Comparison of ENCODE assay signal across 24 cellular contexts in genomic region chr15:99628374-99629001, GRCh38.
A peak's percentile ranks its signal among the peaks of the same experiment; 100 is the strongest.
DNase-seq lines count a peak whose midpoint lies in the region; ATAC-seq, FAIRE-seq and TF ChIP-seq lines count a peak whose summit lies in the region.
"Had no signal": no experiment of that assay in that cellular context is flagged by ENCODE, and none has a peak within 500 bp of the region (broad histone marks: within the 10 kb centered on the region; RNA-seq: fewer than 3 reads in every experiment).

No MANE protein-coding gene starts in this region.

- peaks cover 15% of the 10 kb centered on the region for H3K9me3 Mint-ChIP-seq in Caco-2 (ENCODE audit: unreplicated experiment)

- BruUV-seq in Caco-2 (replicated peaks; lab: Mats Ljungman, UMichigan), result no TSS peak

- H3K9me3 ChIP-seq in A549 (peaks cover 6% of the 10 kb centered on the region; the same call in 1 of the 3 replicates), HUES6 (ENCODE audit: control insufficient read depth, insufficient read depth, low read depth, low read length) (peaks cover 20% of the 10 kb centered on the region), endocrine pancreas (ENCODE audit: control insufficient read depth, low read length) (no peaks in the 10 kb centered on the region), right lobe of liver (no peaks in the 10 kb centered on the region), Caco-2 (peaks cover 6% of the 10 kb centered on the region; the same call in 1 of the 2 replicates)
- H3K9me3 ChIP-seq: colonic mucosa had no signal

- no peak overlapping the region for H3K4me3 Mint-ChIP-seq in Caco-2 (ENCODE audit: unreplicated experiment)
- H3K4me3 Mint-ChIP-seq: activated CD8-positive, alpha-beta T cell treated with anti-CD3 and anti-CD28 coated beads, Interleukin-2, amount 10 ng/mL, durations not matched to agents 7 days and 5 days had no signal

- no peak overlapping the region for H3K27ac Mint-ChIP-seq in Caco-2 (ENCODE audit: unreplicated experiment)
- H3K27ac Mint-ChIP-seq: activated CD8-positive, alpha-beta T cell treated with anti-CD3 and anti-CD28 coated beads, Interleukin-2, amount 10 ng/mL, durations not matched to agents 7 days and 5 days had no signal

- no peak for TF ChIP-seq EP300 in A549 (IDR thresholded peaks at IDR 0.05)

- H3K9ac ChIP-seq in HUES6 (ENCODE audit: low read length) (no peak overlapping the region), endocrine pancreas (ENCODE audit: control insufficient read depth, insufficient read depth, low read length) (no peak overlapping the region)
- H3K9ac ChIP-seq: BLaER1 had no signal

- no peaks in the 10 kb centered on the region for H3K27me3 Mint-ChIP-seq in Caco-2 (ENCODE audit: insufficient read depth, unreplicated experiment)

- TF ChIP-seq CTCF in A549 (IDR thresholded peaks at IDR 0.05) (no peak), right lobe of liver (IDR thresholded peaks at IDR 0.05) (no peak), omental fat pad (IDR thresholded peaks at IDR 0.05) (no peak), Caco-2 (IDR thresholded peaks at IDR 0.05; ENCODE audit: insufficient read depth in 1 of 2, low read depth in 1 of 2, low read length in 1 of 2, severe bottlenecking in 1 of 2, unreplicated experiment in 1 of 2) (no peak)

- H3K36me3 ChIP-seq in HUES6 (ENCODE audit: control insufficient read depth, insufficient read depth, low read length) (peaks cover 2% of the 10 kb centered on the region), endocrine pancreas (ENCODE audit: control insufficient read depth, insufficient read depth, low read length) (no peaks in the 10 kb centered on the region), right lobe of liver (no peaks in the 10 kb centered on the region), Caco-2 (ENCODE audit: control insufficient read depth, insufficient read depth, low read length) (no peaks in the 10 kb centered on the region)
- H3K36me3 ChIP-seq: colonic mucosa had no signal

- H3K27me3 ChIP-seq in HUES6 (ENCODE audit: control insufficient read depth, insufficient read depth, low read length) (no peaks in the 10 kb centered on the region), endocrine pancreas (ENCODE audit: control insufficient read depth, insufficient read depth, low read length) (no peaks in the 10 kb centered on the region), right lobe of liver (no peaks in the 10 kb centered on the region), Caco-2 (replicated peaks; ENCODE audit: control insufficient read depth, insufficient read depth, low read length) (no peaks in the 10 kb centered on the region)
- H3K27me3 ChIP-seq: BLaER1, colonic mucosa had no signal

- H3K4me3 ChIP-seq in A549, result no peak overlapping the region
- no peak overlapping the region for H3K4me3 ChIP-seq in HUES6 (ENCODE audit: low read depth, low read length)
- H3K4me3 ChIP-seq in endocrine pancreas (ENCODE audit: control insufficient read depth, insufficient read depth, low read length), result peak overlapping the region; percentile 40
- peak overlapping the region in 1 of 3 donors; percentile 4 for H3K4me3 ChIP-seq in right lobe of liver
- H3K4me3 ChIP-seq in Caco-2 (ENCODE audit: low read depth, low read length), result no peak overlapping the region
- H3K4me3 ChIP-seq: BLaER1, colonic mucosa, lung had no signal

- FAIRE-seq in A549 (lab: Jason Lieb, UNC), result peak; percentile 65
- FAIRE-seq: endometrium, H54 had no signal

- no peak for TF ChIP-seq POLR2A in A549 (IDR thresholded peaks at IDR 0.05; ENCODE audit: low read length)
- TF ChIP-seq POLR2A in right lobe of liver (IDR thresholded peaks at IDR 0.05), result no peak

- intact Hi-C loops in right lobe of liver (cut with DNase I) (no loop called here), Caco-2 (cut with micrococcal nuclease; ENCODE audit: unreplicated experiment) (no loop called here)

- POLR2A ChIA-PET in A549 (lab: Yijun Ruan, JAX) (interaction anchor here (0.7 kb wide), 1 partner anchor 48 kb away, joined by 4 read pairs; no protein-coding TSS in a partner anchor), Caco-2 (lab: Charles Lee) (no interaction called here)

- H3K4me2 ChIP-seq in A549, result peak overlapping the region; percentile 70

- peaks cover 15% of the 10 kb centered on the region for H3K4me1 Mint-ChIP-seq in Caco-2 (ENCODE audit: low read depth, unreplicated experiment)

- no peak; a peak in 1 of 5 replicates for TF ChIP-seq RAD21 in A549 (conservative IDR thresholded peaks at IDR 0.05 in 1 of 2, IDR thresholded peaks at IDR 0.05 in 1 of 2)

- DNase-seq in A549 (ENCODE audit: low read depth in 1 of 2, low spot score in 1 of 2) (peak in 1 of 2 experiments; percentile 33), right lobe of liver (no peak), omental fat pad (ENCODE audit: low spot score) (no peak), putamen (ENCODE audit: low spot score) (no peak), Caco-2 (no peak)
- DNase-seq: activated CD4-positive, CD25-positive, alpha-beta regulatory T cell; activated CD8-positive, alpha-beta T cell treated with anti-CD3 and anti-CD28 coated beads, Interleukin-2, amount 10 ng/mL, durations not matched to agents 7 days and 5 days; activated gamma-delta T cell; colonic mucosa; KG1; NCI-H1930; NCI-H226; NCI-H774; OCI-M1; T-helper 9 cell; trophoblast cell had no signal

- ATAC-seq in A549 (peak; percentile 66 to 80; a peak in 5 of 6 replicates), right lobe of liver (peak; percentile 74 to 90 (median 78)), omental fat pad (ENCODE audit: low FRiP score) (no peak), HG03457 (IDR thresholded peaks at IDR 0.05; ENCODE audit: unreplicated experiment) (no peak)
- ATAC-seq: activated CD8-positive, alpha-beta T cell treated with anti-CD3 and anti-CD28 coated beads, Interleukin-2, amount 10 ng/mL, durations not matched to agents 7 days and 5 days; right cardiac atrium had no signal

- H3K27ac ChIP-seq in A549 (peak overlapping the region; percentile 30 to 31; a peak in 3 of 6 replicates), HUES6 (ENCODE audit: low read depth, low read length) (peak overlapping the region; percentile 68; the same call in 1 of the 2 replicates), right lobe of liver (peak overlapping the region; percentile 9 to 77 (median 68))
- H3K27ac ChIP-seq: BLaER1, colonic mucosa had no signal

- CTCF ChIA-PET in A549 (lab: Yijun Ruan, JAX) (no interaction called here), Caco-2 (lab: Charles Lee) (no interaction called here)

- H3K4me1 ChIP-seq in A549 (peaks cover 22% of the 10 kb centered on the region), HUES6 (ENCODE audit: control insufficient read depth, insufficient read depth, low read length) (peaks cover 23% of the 10 kb centered on the region), endocrine pancreas (ENCODE audit: control insufficient read depth, insufficient read depth, low read length) (peaks cover 25% of the 10 kb centered on the region), right lobe of liver (peaks cover 0 to 59% (median 18%) of the 10 kb centered on the region in 4 donors), Caco-2 (peaks cover 11% of the 10 kb centered on the region; the same call in 1 of the 2 replicates)
- H3K4me1 ChIP-seq: colonic mucosa had no signal

- H3K36me3 Mint-ChIP-seq in Caco-2 (ENCODE audit: insufficient read depth, unreplicated experiment), result peaks cover 17% of the 10 kb centered on the region

TF ChIP-seq in A549, 52 proteins besides CTCF, POLR2A, EP300 and RAD21:
- TF ChIP-seq NR3C1 (IDR thresholded peaks at IDR 0.05) (no peak), CEBPB (IDR thresholded peaks at IDR 0.05) (peak; percentile 20 to 23; a peak in 2 of 4 replicates)

Comparison
In these comparisons a context has a peak if more than half of its experiments do, and no peak if none do; other contexts are left out.
1. ATAC-seq: peak in A549 (2 of 2) and right lobe of liver (4 of 4); none in omental fat pad (single experiment) and HG03457 (single experiment).
2. Peak in every context shown above with its lines, with median percentiles within 50 percentile points of each other: H3K27ac ChIP-seq.